ENCODE assay signal across 8 cellular contexts in genomic region chr10:69125554-69125953, GRCh38. TPM values are rescaled to one million over a fixed set of nuclear protein-coding genes. Genes with fewer than 3 reads are reported as not detected.
DNase-seq lines count a peak whose midpoint lies in the region; ATAC-seq and TF ChIP-seq lines count a peak whose summit lies in the region.

No MANE protein-coding gene starts in this region.

- H3K27me3 Mint-ChIP-seq in progenitor cell of endocrine pancreas = no peaks in the 10 kb centered on the region

- H3K4me2 ChIP-seq in GM23248 (ENCODE audit: unreplicated experiment) = peak overlapping the region; percentile 98

- H3K4me3 ChIP-seq in GM23248 = peak overlapping the region; percentile 89

- no peaks in the 10 kb centered on the region for H3K27me3 ChIP-seq in GM23248 (replicated peaks; ENCODE audit: insufficient read depth)

- no peak for DNase-seq in GM23248
- peak; percentile 11 for DNase-seq in RKO (ENCODE audit: low spot score)
- DNase-seq in epithelial cell of prostate (ENCODE audit: low read depth, low spot score) = no peak
- no peak for DNase-seq in progenitor cell of endocrine pancreas (ENCODE audit: low spot score, unreplicated experiment)
- DNase-seq in RWPE1 (ENCODE audit: low spot score) = no peak
- no peak for DNase-seq in SW480 (ENCODE audit: low spot score)
- DNase-seq in AG20443 (ENCODE audit: low spot score) = no peak

- peak overlapping the region; percentile 95 for H3K4me3 Mint-ChIP-seq in progenitor cell of endocrine pancreas (ENCODE audit: low read depth)

- H3K9me3 ChIP-seq in GM23248 (ENCODE audit: low read depth) = no peaks in the 10 kb centered on the region

- H3K27ac ChIP-seq in GM23248 = peak overlapping the region; percentile 97; the same call in 1 of the 2 replicates
- peak overlapping the region; percentile 94 for H3K27ac ChIP-seq in epithelial cell of prostate
- H3K27ac ChIP-seq in RWPE1 = no peak overlapping the region

- peak overlapping the region; percentile 41 for H3K27ac Mint-ChIP-seq in progenitor cell of endocrine pancreas

- peaks cover 10% of the 10 kb centered on the region for H3K4me1 Mint-ChIP-seq in progenitor cell of endocrine pancreas (ENCODE audit: low read depth)

- in situ Hi-C loops in GM23248 (cut with MboI) = no loop called here

- no peaks in the 10 kb centered on the region for H3K9me2 ChIP-seq in GM23248 (ENCODE audit: insufficient read depth)

- ATAC-seq in HG03159 (IDR thresholded peaks at IDR 0.05; ENCODE audit: unreplicated experiment) = no peak

- H3K9me3 Mint-ChIP-seq in progenitor cell of endocrine pancreas (ENCODE audit: low read depth) = no peaks in the 10 kb centered on the region

- no peak for TF ChIP-seq CTCF in progenitor cell of endocrine pancreas (IDR thresholded peaks at IDR 0.05; ENCODE audit: unreplicated experiment)
- no peak for TF ChIP-seq CTCF in RWPE1 (conservative IDR thresholded peaks at IDR 0.05; ENCODE audit: low read depth)

- H3K36me3 ChIP-seq in GM23248 (ENCODE audit: low read depth) = no peaks in the 10 kb centered on the region

- CTCF ChIA-PET in RWPE1 (lab: Yijun Ruan, JAX) = interaction anchor here (0.5 kb wide), 1 partner anchor 258 kb away, joined by 3 read pairs; no protein-coding TSS in a partner anchor

- H3K4me1 ChIP-seq in GM23248 (ENCODE audit: insufficient read depth) = peaks cover 23% of the 10 kb centered on the region

- H4K20me1 ChIP-seq in GM23248 (ENCODE audit: insufficient read depth) = no peaks in the 10 kb centered on the region

- no peak overlapping the region for H2AFZ ChIP-seq in GM23248

- peaks cover 62% of the 10 kb centered on the region for H3K79me2 ChIP-seq in GM23248 (ENCODE audit: insufficient read depth)

- 39 to 46% methylated on average over 1 of the region's 1 CpG for WGBS in GM23248 (ENCODE audit: low coverage in 1 of 2, low lambda C conversion rate in 2 of 2, missing lambda C conversion rate in 2 of 2), 2 experiments

- H3K9ac ChIP-seq in GM23248 = peak overlapping the region; percentile 96

- no peaks in the 10 kb centered on the region for H3K36me3 Mint-ChIP-seq in progenitor cell of endocrine pancreas (ENCODE audit: insufficient read depth)

- peaks cover 23% of the 10 kb centered on the region for H3F3A ChIP-seq in GM23248 (ENCODE audit: insufficient read depth)

- POLR2A ChIA-PET in RWPE1 (lab: Yijun Ruan, JAX; ENCODE audit: low non-redundant PET) = no interaction called here

RNA-seq across cellular contexts. Expression of gene VPS26A, which starts 1.6 kb away (rescaled TPM):
- 24.4 and 25.3 TPM in 2 replicates for total RNA-seq in GM23248 (2014; rRNA removed; shearing (Covaris generic))
- polyA plus RNA-seq in GM23248 (2016; fragmentation: Nextera tagmentation; extraction: Ambion mirVana) = 79.4 and 82.0 TPM in 2 replicates
- total RNA-seq in progenitor cell of endocrine pancreas = 51.1 and 60.4 TPM in 2 replicates

RNA-seq across cellular contexts. Expression of gene SRGN, which starts 37.7 kb away (rescaled TPM):
- 108 and 136 TPM in 2 replicates for total RNA-seq in GM23248 (2014; rRNA removed; shearing (Covaris generic))
- 89.9 and 90.0 TPM in 2 replicates for polyA plus RNA-seq in GM23248 (2016; fragmentation: Nextera tagmentation; extraction: Ambion mirVana)
- total RNA-seq in progenitor cell of endocrine pancreas = not detected in 2 replicates

RNA-seq across cellular contexts. Expression of gene SUPV3L1, which starts 54.5 kb away (rescaled TPM):
- total RNA-seq in GM23248 (2014; rRNA removed; shearing (Covaris generic)) = 18.2 and 29.9 TPM in 2 replicates
- 28.1 and 29.8 TPM in 2 replicates for polyA plus RNA-seq in GM23248 (2016; fragmentation: Nextera tagmentation; extraction: Ambion mirVana)
- 35.9 and 36.6 TPM in 2 replicates for total RNA-seq in progenitor cell of endocrine pancreas

Comparison
In these comparisons a context has a peak if more than half of its experiments do, and no peak if none do; other contexts are left out.
1. RNA of gene SRGN, which starts 37.7 kb away (total RNA-seq): 108 to 136 TPM in GM23248; not detected in progenitor cell of endocrine pancreas; every median in the first group is over 100 times any median in the second.